1 cellular context compared by ENCODE assay signal in genomic region chr2:88227446-88227845, GRCh38.
TF ChIP-seq lines count a peak whose summit lies in the region.

No MANE protein-coding gene starts in this region.

TF ChIP-seq in HCT116, 20 proteins besides CTCF, POLR2A, EP300 and RAD21 (continued from another document):
- TF ChIP-seq REST (IDR thresholded peaks at IDR 0.05; ENCODE audit: low read depth) (no peak), ELF1 (IDR thresholded peaks at IDR 0.05; ENCODE audit: borderline replicate concordance, low read depth) (no peak), ZBTB33 (IDR thresholded peaks at IDR 0.05; ENCODE audit: extremely low read depth, insufficient replicate concordance, low read length) (no peak), YY1 (IDR thresholded peaks at IDR 0.05; ENCODE audit: extremely low read depth, insufficient replicate concordance, low read depth, low read length) (no peak), CEBPB (IDR thresholded peaks at IDR 0.05; ENCODE audit: low read depth) (no peak), ZNF274 (IDR thresholded peaks at IDR 0.05; ENCODE audit: low read depth, low read length) (no peak), TCF7L2 (IDR thresholded peaks at IDR 0.05; ENCODE audit: borderline replicate concordance, extremely low read depth, insufficient read depth, insufficient read length) (no peak), EGR1 (IDR thresholded peaks at IDR 0.05; ENCODE audit: low read depth) (no peak), CBX3 (IDR thresholded peaks at IDR 0.05; ENCODE audit: low read depth) (no peak; the same call in 1 of the 2 replicates), ZFX (IDR thresholded peaks at IDR 0.05) (no peak)
TF ChIP-seq in HCT116: peak in this region for 0.
